21 cellular contexts compared by ENCODE assay signal in the genomic region with DNA sequence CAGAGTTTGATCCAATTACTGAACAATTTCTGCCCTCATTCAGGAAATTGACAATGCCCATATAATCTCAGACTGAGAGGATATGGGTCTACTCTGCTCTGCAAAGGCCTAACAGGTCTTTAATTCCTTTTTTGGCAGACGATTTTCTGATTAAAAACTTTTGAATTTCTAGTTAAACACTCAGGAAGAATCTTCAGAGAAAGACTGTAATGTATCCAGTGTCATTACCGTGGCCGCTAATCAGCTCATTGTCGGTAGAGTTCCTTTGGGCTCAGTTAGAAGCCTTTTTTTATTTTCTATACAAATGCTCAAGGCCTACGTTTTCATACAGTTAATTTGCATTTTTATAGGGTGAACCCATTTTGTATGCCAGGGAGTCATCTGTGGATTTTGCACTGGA.
"Had no signal": no experiment of that assay in that cellular context is flagged by ENCODE, and none has a peak within 500 bp of the region (broad histone marks: within the 10 kb centered on the region; RNA-seq: fewer than 3 reads in every experiment).

No MANE protein-coding gene starts in this region.

- H3K36me3 Mint-ChIP-seq: immature natural killer cell; mesothelial cell of epicardium; naive B cell; naive thymus-derived CD8-positive, alpha-beta T cell had no signal

- DNase-seq: colonic mucosa; dermis blood vessel endothelial cell; dorsolateral prefrontal cortex; effector CD4-positive, alpha-beta T cell; effector memory CD4-positive, alpha-beta T cell; foreskin keratinocyte; heart left ventricle; hypothalamus; immature natural killer cell; left cardiac atrium; left lung; left ventricle myocardium superior; lower lobe of right lung; mesenchymal stem cell; mucosa of descending colon; naive B cell; naive thymus-derived CD8-positive, alpha-beta T cell had no signal

- ATAC-seq: foreskin keratinocyte; gastroesophageal sphincter; heart left ventricle; left cardiac atrium; left lung; left ventricle myocardium superior; lower lobe of right lung; mucosa of descending colon; naive thymus-derived CD8-positive, alpha-beta T cell had no signal

- H3K9me3 ChIP-seq: colonic mucosa, esophagus muscularis mucosa, gastroesophageal sphincter, heart left ventricle, left lung, lower lobe of right lung, mucosa of descending colon had no signal

- H3K79me2 ChIP-seq: hepatocyte had no signal

- H3K36me3 ChIP-seq: colonic mucosa, esophagus muscularis mucosa, gastroesophageal sphincter, heart left ventricle, left lung, lower lobe of right lung had no signal

- H2AFZ ChIP-seq: hepatocyte had no signal

- H3K9me3 Mint-ChIP-seq: naive B cell; naive thymus-derived CD8-positive, alpha-beta T cell had no signal

- H3K27ac ChIP-seq: colonic mucosa, dorsolateral prefrontal cortex, esophagus muscularis mucosa, foreskin keratinocyte, gastroesophageal sphincter, heart left ventricle, hepatocyte, left lung, lower lobe of right lung had no signal

- H3K27me3 ChIP-seq: colonic mucosa, dorsolateral prefrontal cortex, esophagus muscularis mucosa, foreskin keratinocyte, gastroesophageal sphincter, heart left ventricle, hepatocyte, left lung had no signal

- H3K4me2 ChIP-seq: hepatocyte had no signal

- H3K4me3 Mint-ChIP-seq: immature natural killer cell; mesothelial cell of epicardium; naive B cell; naive thymus-derived CD8-positive, alpha-beta T cell had no signal

- H3K27ac Mint-ChIP-seq: immature natural killer cell; naive B cell; naive thymus-derived CD8-positive, alpha-beta T cell had no signal

- H3K4me1 ChIP-seq: colonic mucosa, esophagus muscularis mucosa, foreskin keratinocyte, gastroesophageal sphincter, heart left ventricle, left lung, lower lobe of right lung had no signal

- H3K4me1 Mint-ChIP-seq: immature natural killer cell; naive thymus-derived CD8-positive, alpha-beta T cell had no signal

- H3K4me3 ChIP-seq: colonic mucosa, dorsolateral prefrontal cortex, esophagus muscularis mucosa, gastroesophageal sphincter, heart left ventricle, hepatocyte, left lung, lower lobe of right lung, mucosa of descending colon had no signal

- H3K27me3 Mint-ChIP-seq: naive B cell had no signal
